Comparison of ENCODE assay signal across 1 cellular context in the genomic region with DNA sequence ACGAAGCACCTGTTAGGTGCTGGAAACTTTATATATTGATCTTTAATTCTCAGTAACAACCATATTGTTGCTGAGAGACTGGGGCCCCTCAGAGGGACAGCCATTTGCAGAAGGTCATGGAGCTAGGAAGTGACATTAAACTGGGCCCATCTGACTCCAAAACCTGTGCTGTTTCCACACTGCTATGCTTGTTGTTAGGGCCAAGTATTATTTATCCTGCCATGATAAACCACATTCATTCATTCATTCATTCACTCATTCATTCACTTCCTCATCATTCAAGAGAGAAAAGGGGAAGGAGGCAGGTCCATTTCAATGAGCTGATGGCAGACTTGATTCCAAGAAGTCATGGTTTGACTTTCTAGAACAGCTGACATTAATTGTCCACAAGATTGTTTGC.
TF ChIP-seq lines count a peak whose summit lies in the region.

No MANE protein-coding gene starts in this region.

TF ChIP-seq in GM12878, 131 proteins besides CTCF, POLR2A, EP300 and RAD21:
- TF ChIP-seq, protein P1, sequence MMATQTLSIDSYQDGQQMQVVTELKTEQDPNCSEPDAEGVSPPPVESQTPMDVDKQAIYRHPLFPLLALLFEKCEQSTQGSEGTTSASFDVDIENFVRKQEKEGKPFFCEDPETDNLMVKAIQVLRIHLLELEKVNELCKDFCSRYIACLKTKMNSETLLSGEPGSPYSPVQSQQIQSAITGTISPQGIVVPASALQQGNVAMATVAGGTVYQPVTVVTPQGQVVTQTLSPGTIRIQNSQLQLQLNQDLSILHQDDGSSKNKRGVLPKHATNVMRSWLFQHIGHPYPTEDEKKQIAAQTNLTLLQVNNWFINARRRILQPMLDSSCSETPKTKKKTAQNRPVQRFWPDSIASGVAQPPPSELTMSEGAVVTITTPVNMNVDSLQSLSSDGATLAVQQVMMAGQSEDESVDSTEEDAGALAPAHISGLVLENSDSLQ (IDR thresholded peaks at IDR 0.05): no peak
- TF ChIP-seq RELA (IDR thresholded peaks at IDR 0.05; ENCODE audit: borderline replicate concordance, partially characterized antibody) (no peak), SIN3A (IDR thresholded peaks at IDR 0.05; ENCODE audit: low read depth, low read length) (no peak), ZNF24 (IDR thresholded peaks at IDR 0.05) (peak; percentile 90), KLF5 (IDR thresholded peaks at IDR 0.05; ENCODE audit: partially characterized antibody) (no peak)
